In the genomic region with DNA sequence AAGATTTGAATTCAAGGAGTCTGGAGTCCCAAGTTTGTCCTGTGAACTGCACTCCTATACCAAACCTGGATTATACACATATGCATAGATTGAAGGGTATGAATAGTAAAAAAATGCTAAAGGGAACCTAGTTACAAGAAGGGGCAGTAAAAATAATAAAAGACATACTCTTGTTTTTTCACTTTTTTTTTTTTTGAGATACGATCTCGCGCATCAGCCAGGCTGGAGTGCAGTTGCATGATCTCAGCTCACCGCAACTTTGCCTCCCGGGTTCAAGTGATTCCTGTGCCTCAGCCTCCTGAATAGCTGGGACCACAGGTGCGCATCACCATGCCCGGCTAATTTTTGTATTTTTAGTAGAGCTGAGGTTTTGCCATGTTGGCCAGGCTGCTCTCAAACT, we compare ENCODE assay signal across 12 cellular contexts. TPM values are rescaled to one million over a fixed set of nuclear protein-coding genes. Genes with fewer than 3 reads are reported as not detected.
"Had no signal": no experiment of that assay in that cellular context is flagged by ENCODE, and none has a peak within 500 bp of the region (broad histone marks: within the 10 kb centered on the region; RNA-seq: fewer than 3 reads in every experiment).

No MANE protein-coding gene starts in this region.

- H3K4me3 ChIP-seq: GM23248, GM23338, HAP-1 had no signal

- ATAC-seq: GM23338, HCT116 had no signal

- FAIRE-seq: H1, H54 had no signal

- DNase-seq: GM23248, GOT3, H7, H9, HCEC 1CT, HFFc6 had no signal

- H3K9ac ChIP-seq: GM23248 had no signal

- H2AFZ ChIP-seq: GM23248, GM23338 had no signal

- H3K4me2 ChIP-seq: GM23338 had no signal

- H3K27ac ChIP-seq: GM23248 had no signal

RNA-seq across cellular contexts. Expression of a gene that starts 22.3 kb away (rescaled TPM):
- total RNA-seq: GM23248, H4 had no signal

RNA-seq across cellular contexts. Expression of a gene that starts 32.2 kb away (rescaled TPM):
- total RNA-seq: GM23338, H4, H7, HFFc6 had no signal
- polyA plus RNA-seq: GM23338 had no signal
